ENCODE assay signal across 19 cellular contexts in genomic region chr21:39874759-39875158, GRCh38. TPM values are rescaled to one million over a fixed set of nuclear protein-coding genes. Genes with fewer than 3 reads are reported as not detected.
"Had no signal": no experiment of that assay in that cellular context is flagged by ENCODE, and none has a peak within 500 bp of the region (broad histone marks: within the 10 kb centered on the region; RNA-seq: fewer than 3 reads in every experiment).

No MANE protein-coding gene starts in this region.

- H3K4me1 ChIP-seq: left ventricle myocardium inferior, uterus had no signal

- H3K27me3 ChIP-seq: hepatocyte, uterus had no signal

- H3K36me3 ChIP-seq: left ventricle myocardium inferior, uterus had no signal

- H3K27ac ChIP-seq: hepatocyte, left ventricle myocardium inferior, uterus, VCaP had no signal

- DNase-seq: activated CD4-positive, alpha-beta T cell treated with anti-CD3 and anti-CD28 coated beads for 1 hour; activated gamma-delta T cell treated with Interleukin-2 at 50 U/mL for 16 hours; activated T-cell treated with anti-CD3 and anti-CD28 coated beads, Interleukin-2, amount 50 U/mL, for 1 hour; aorta; effector CD4-positive, alpha-beta T cell; foreskin melanocyte; glutamatergic neuron; immature natural killer cell; left ventricle myocardium inferior; naive thymus-derived CD4-positive, alpha-beta T cell; stimulated activated CD4-positive, alpha-beta T cell treated with anti-CD3 and anti-CD28 coated beads, Interleukin-2, amount 100 ng/mL, for 48 hours; stimulated activated CD8-positive, alpha-beta memory T cell treated with anti-CD3 and anti-CD28 coated beads, Interleukin-4, amount 100 ng/mL, for 48 hours; stimulated activated naive B cell treated with anti-CD40 and anti-IgM and Interleukin-4, amounts not matched to agents 10 μg/mL and 1 μg/mL and 100 μg/mL, for 72 hours; trophoblast cell; uterus had no signal

- H3K9me3 ChIP-seq: left ventricle myocardium inferior, uterus had no signal

- H2AFZ ChIP-seq: hepatocyte had no signal

- H3K4me2 ChIP-seq: hepatocyte had no signal

- H3K79me2 ChIP-seq: hepatocyte had no signal

- H3K4me3 ChIP-seq: hepatocyte, left ventricle myocardium inferior, uterus had no signal

RNA-seq across cellular contexts. Expression of gene PCP4, which starts 7.5 kb away (rescaled TPM):
- total RNA-seq: chondrocyte; lung microvascular endothelial cell; naive thymus-derived CD4-positive, alpha-beta T cell had no signal
